Comparison of ENCODE assay signal across 9 cellular contexts in the genomic region with DNA sequence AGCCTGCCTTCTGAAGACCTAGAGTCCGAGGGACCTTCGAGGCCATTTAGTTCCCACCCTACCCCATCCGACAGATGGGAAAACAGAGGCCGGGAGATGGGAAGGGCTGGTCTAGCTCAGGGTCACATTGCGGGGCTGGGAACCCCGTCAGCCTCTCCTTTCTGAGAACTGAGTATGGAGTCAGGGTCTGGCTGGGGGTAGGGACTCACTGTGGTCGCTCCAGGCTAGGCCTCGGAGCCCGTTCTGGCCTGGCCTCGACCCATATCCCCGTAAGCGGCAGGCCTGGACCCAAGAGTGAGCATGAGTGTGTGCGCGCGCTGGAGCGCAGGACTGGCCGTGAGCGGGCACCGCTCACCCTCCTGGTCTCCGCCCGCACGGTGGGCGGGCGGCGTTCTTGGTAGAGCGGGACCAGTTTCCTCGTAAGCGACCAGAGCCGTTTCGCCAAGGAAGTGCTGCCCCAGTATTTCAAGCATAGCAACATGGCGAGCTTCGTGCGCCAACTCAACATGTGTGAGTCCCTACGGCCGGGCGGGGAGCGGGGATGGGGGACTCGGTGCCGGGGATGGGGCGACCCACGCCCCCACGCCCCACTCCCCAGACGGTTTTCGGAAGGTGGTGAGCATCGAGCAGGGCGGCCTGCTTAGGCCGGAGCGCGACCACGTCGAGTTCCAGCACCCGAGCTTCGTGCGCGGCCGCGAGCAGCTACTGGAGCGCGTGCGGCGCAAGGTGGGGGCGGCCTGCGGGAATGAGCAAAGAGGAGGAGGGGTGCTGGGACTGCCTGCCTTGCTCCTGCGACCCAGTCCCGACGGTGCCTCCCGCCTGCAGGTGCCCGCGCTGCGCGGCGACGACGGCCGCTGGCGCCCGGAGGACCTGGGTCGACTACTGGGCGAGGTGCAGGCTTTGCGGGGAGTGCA. TPM values are rescaled to one million over a fixed set of nuclear protein-coding genes. Genes with fewer than 3 reads are reported as not detected.
A peak's percentile ranks its signal among the peaks of the same experiment; 100 is the strongest.
DNase-seq lines count a peak whose midpoint lies in the region; ATAC-seq, FAIRE-seq and TF ChIP-seq lines count a peak whose summit lies in the region.
"Had no signal": no experiment of that assay in that cellular context is flagged by ENCODE, and none has a peak within 500 bp of the region (broad histone marks: within the 10 kb centered on the region; RNA-seq: fewer than 3 reads in every experiment).

No MANE protein-coding gene starts in this region.

- TF ChIP-seq POLR2A in GM12891 (IDR thresholded peaks at IDR 0.05; ENCODE audit: low read depth, low read length) = no peak
- no peak for TF ChIP-seq POLR2A in sigmoid colon (IDR thresholded peaks at IDR 0.05)

- H3K36me3 Mint-ChIP-seq in activated CD4-positive, alpha-beta memory T cell treated with anti-CD3 and anti-CD28 coated beads, Interleukin-2, amount 10 ng/mL, durations not matched to agents 7 days and 5 days (ENCODE audit: low read depth) = peaks cover 44% of the 10 kb centered on the region

- H3K9me3 ChIP-seq in iPS-15b (ENCODE audit: control insufficient read depth, insufficient read depth, low read length) = no peaks in the 10 kb centered on the region
- no peaks in the 10 kb centered on the region for H3K9me3 ChIP-seq in sigmoid colon

- ATAC-seq in GM18867 (IDR thresholded peaks at IDR 0.05; ENCODE audit: unreplicated experiment) (no peak), HG03342 (IDR thresholded peaks at IDR 0.05; ENCODE audit: unreplicated experiment) (no peak), GM19035 (IDR thresholded peaks at IDR 0.05; ENCODE audit: unreplicated experiment) (no peak)

- no peaks in the 10 kb centered on the region for H3K9me3 Mint-ChIP-seq in activated CD4-positive, alpha-beta memory T cell treated with anti-CD3 and anti-CD28 coated beads, Interleukin-2, amount 10 ng/mL, durations not matched to agents 7 days and 5 days

- DNase-seq in GM12891 (ENCODE audit: insufficient read length, low spot score) (no peak), sigmoid colon (no peak), NCI-H2081 treated with DMSO at 0.1 percent for 48 hours (lab: John Stamatoyannopoulos, UW) (no peak)
- DNase-seq in activated CD4-positive, alpha-beta memory T cell treated with anti-CD3 and anti-CD28 coated beads, Interleukin-2, amount 10 ng/mL, durations not matched to agents 7 days and 5 days = no peak
- DNase-seq: activated gamma-delta T cell treated with Interleukin-2 at 50 U/mL for 16 hours had no signal

- CTCF ChIA-PET in activated CD4-positive, alpha-beta memory T cell treated with anti-CD3 and anti-CD28 coated beads, Interleukin-2, amount 10 ng/mL, durations not matched to agents 7 days and 5 days (lab: Charles Lee) = interaction anchor here (0.7 to 4.8 kb wide), 4 partner anchors 9 to 180 kb away, joined by 3 to 32 read pairs (median 4); no protein-coding TSS in a partner anchor

- H3K27ac ChIP-seq in sigmoid colon = peak overlapping the region; percentile 68 to 88 (median 71)

- TF ChIP-seq CTCF in sigmoid colon (IDR thresholded peaks at IDR 0.05) = no peak

- H3K4me3 ChIP-seq in iPS-15b (ENCODE audit: low read depth, low read length) (peak overlapping the region; percentile 43), sigmoid colon (peak overlapping the region in 3 of 4 donors; percentile 35 to 47 (median 43))

- H3K4me1 Mint-ChIP-seq in activated CD4-positive, alpha-beta memory T cell treated with anti-CD3 and anti-CD28 coated beads, Interleukin-2, amount 10 ng/mL, durations not matched to agents 7 days and 5 days = peaks cover 63% of the 10 kb centered on the region

- POLR2A ChIA-PET in activated CD4-positive, alpha-beta memory T cell treated with anti-CD3 and anti-CD28 coated beads, Interleukin-2, amount 10 ng/mL, durations not matched to agents 7 days and 5 days (lab: Charles Lee) = interaction anchor here (1.8 to 12.7 kb wide), 2 partner anchors 8 to 11 kb away, joined by 7 to 204 read pairs; partner anchors contain the start of gene NOL3

- H3K27ac Mint-ChIP-seq in activated CD4-positive, alpha-beta memory T cell treated with anti-CD3 and anti-CD28 coated beads, Interleukin-2, amount 10 ng/mL, durations not matched to agents 7 days and 5 days = no peak overlapping the region

- no peak overlapping the region for H3K9ac ChIP-seq in iPS-15b (ENCODE audit: low read depth, low read length)

- intact Hi-C loops in sigmoid colon (cut with DNase I) = no loop called here

- H3K4me1 ChIP-seq in iPS-15b (ENCODE audit: control insufficient read depth, insufficient read depth, low read length) (peaks cover 6% of the 10 kb centered on the region), sigmoid colon (peaks cover 0 to 76% (median 74%) of the 10 kb centered on the region in 4 donors)

- H3K4me3 Mint-ChIP-seq in activated CD4-positive, alpha-beta memory T cell treated with anti-CD3 and anti-CD28 coated beads, Interleukin-2, amount 10 ng/mL, durations not matched to agents 7 days and 5 days = peak overlapping the region; percentile 51

- H3K36me3 ChIP-seq in iPS-15b (ENCODE audit: control insufficient read depth, insufficient read depth, low read length) (no peaks in the 10 kb centered on the region), sigmoid colon (no peaks in the 10 kb centered on the region)

- TF ChIP-seq EP300 in sigmoid colon (IDR thresholded peaks at IDR 0.05) = no peak

- peaks cover 39% of the 10 kb centered on the region for H3K27me3 Mint-ChIP-seq in activated CD4-positive, alpha-beta memory T cell treated with anti-CD3 and anti-CD28 coated beads, Interleukin-2, amount 10 ng/mL, durations not matched to agents 7 days and 5 days

- FAIRE-seq in GM12891 (lab: Jason Lieb, UNC) = peak; percentile 57

- 8 to 9% methylated on average over 80 of the region's 80 CpGs for WGBS in sigmoid colon, 2 donors

- H3K27me3 ChIP-seq in iPS-15b (ENCODE audit: control insufficient read depth, insufficient read depth, low read length) = peaks cover 91% of the 10 kb centered on the region
- H3K27me3 ChIP-seq in sigmoid colon = peaks cover 34 to 58% (median 46%) of the 10 kb centered on the region in 3 donors

TF ChIP-seq in GM12891, 5 proteins besides CTCF, POLR2A, EP300 and RAD21:
- TF ChIP-seq POU2F2 (IDR thresholded peaks at IDR 0.05; ENCODE audit: low read depth, low read length) (no peak), SPI1 (IDR thresholded peaks at IDR 0.05; ENCODE audit: low read depth, low read length) (no peak), POLR2AphosphoS5 (IDR thresholded peaks at IDR 0.05; ENCODE audit: low read depth, low read length) (no peak), PAX5 (IDR thresholded peaks at IDR 0.05; ENCODE audit: insufficient read depth, low read length, severe bottlenecking) (no peak), TAF1 (IDR thresholded peaks at IDR 0.05; ENCODE audit: low read depth, low read length) (no peak)

RNA-seq across cellular contexts. Expression of gene HSF4, which starts 0.8 kb away (rescaled TPM):
- 13.0 TPM for polyA plus RNA-seq in GM12891 (2012; ENCODE audit: low read depth, missing spikeins)
- total RNA-seq in activated CD4-positive, alpha-beta memory T cell treated with anti-CD3 and anti-CD28 coated beads, Interleukin-2, amount 10 ng/mL, durations not matched to agents 7 days and 5 days = 100 to 1,000 TPM; 107 to 110 TPM
- 100 to 1,000 TPM in 1 of 4 donors, 10 to 100 TPM in 3; 21.2 to 109 (median 25.8) TPM for total RNA-seq in sigmoid colon
- polyA plus RNA-seq in sigmoid colon = 10 to 100 TPM in 1 of 3 donors, 1 to 10 TPM in 2; 1.2 to 17.9 (median 3.6) TPM

RNA-seq across cellular contexts. Expression of gene NOL3, which starts 5.0 kb away (rescaled TPM):
- polyA plus RNA-seq in GM12891 (2012; ENCODE audit: low read depth, missing spikeins) = 10.3 TPM
- 10 to 100 TPM; 35.6 to 36.7 TPM for total RNA-seq in activated CD4-positive, alpha-beta memory T cell treated with anti-CD3 and anti-CD28 coated beads, Interleukin-2, amount 10 ng/mL, durations not matched to agents 7 days and 5 days
- 10 to 100 TPM; 23.2 to 36.7 (median 25.9) TPM for total RNA-seq in sigmoid colon
- 10 to 100 TPM; 12.7 to 23.9 (median 13.2) TPM for polyA plus RNA-seq in sigmoid colon

RNA-seq across cellular contexts. Expression of gene FBXL8, which starts 5.6 kb away (rescaled TPM):
- polyA plus RNA-seq in GM12891 (2012; ENCODE audit: low read depth, missing spikeins) = 6.3 TPM
- 10 to 100 TPM; 52.3 to 54.4 TPM for total RNA-seq in activated CD4-positive, alpha-beta memory T cell treated with anti-CD3 and anti-CD28 coated beads, Interleukin-2, amount 10 ng/mL, durations not matched to agents 7 days and 5 days
- total RNA-seq in sigmoid colon = 10 to 100 TPM in 2 of 4 donors, 1 to 10 TPM in 2; 7.5 to 11.8 (median 9.7) TPM
- polyA plus RNA-seq in sigmoid colon = 10 to 100 TPM in 2 of 3 donors, 1 to 10 TPM in 1; 4.9 to 19.1 (median 10.8) TPM

RNA-seq across cellular contexts. Expression of gene TRADD, which starts 5.7 kb away (rescaled TPM):
- polyA plus RNA-seq in GM12891 (2012; ENCODE audit: low read depth, missing spikeins) = 17.2 TPM
- total RNA-seq in activated CD4-positive, alpha-beta memory T cell treated with anti-CD3 and anti-CD28 coated beads, Interleukin-2, amount 10 ng/mL, durations not matched to agents 7 days and 5 days = 10 to 100 TPM; 96.9 to 97.3 TPM
- 10 to 100 TPM; 16.1 to 23.2 (median 19.6) TPM for total RNA-seq in sigmoid colon
- polyA plus RNA-seq in sigmoid colon = 10 to 100 TPM; 23.4 to 30.2 (median 26.4) TPM

RNA-seq across cellular contexts. Expression of gene B3GNT9, which starts 14.6 kb away (rescaled TPM):
- polyA plus RNA-seq in GM12891 (2012; ENCODE audit: low read depth, missing spikeins) = 3.2 TPM
- total RNA-seq in activated CD4-positive, alpha-beta memory T cell treated with anti-CD3 and anti-CD28 coated beads, Interleukin-2, amount 10 ng/mL, durations not matched to agents 7 days and 5 days = 10 to 100 TPM; 14.6 to 16.2 TPM
- total RNA-seq in sigmoid colon = 10 to 100 TPM in 3 of 4 donors, 1 to 10 TPM in 1; 8.7 to 18.8 (median 12.2) TPM
- 1 to 10 TPM in 2 of 3 donors, under 1 TPM in 1; 0.46 to 4.9 (median 1.2) TPM for polyA plus RNA-seq in sigmoid colon

Comparison
In these comparisons a context has a peak if more than half of its experiments do, and no peak if none do; other contexts are left out.
1. RNA of gene FBXL8, which starts 5.6 kb away (total RNA-seq): 52.3 to 54.4 TPM in activated CD4-positive, alpha-beta memory T cell treated with anti-CD3 and anti-CD28 coated beads, Interleukin-2, amount 10 ng/mL, durations not matched to agents 7 days and 5 days; 7.5 to 11.8 TPM in sigmoid colon; every median in the first group is over 4 times any median in the second.